20 cellular contexts compared by ENCODE assay signal in genomic region chr11:94067010-94067409, GRCh38. TPM values are rescaled to one million over a fixed set of nuclear protein-coding genes. Genes with fewer than 3 reads are reported as not detected.
"Had no signal": no experiment of that assay in that cellular context is flagged by ENCODE, and none has a peak within 500 bp of the region (broad histone marks: within the 10 kb centered on the region; RNA-seq: fewer than 3 reads in every experiment).

No MANE protein-coding gene starts in this region.

- H3K27ac ChIP-seq: foreskin keratinocyte, lower lobe of right lung, neural progenitor cell, ovary, right lobe of liver, spleen, suprapubic skin, VCaP had no signal

- H2AFZ ChIP-seq: neural progenitor cell had no signal

- H3K4me1 ChIP-seq: lower lobe of right lung, neural progenitor cell, right lobe of liver, spleen, suprapubic skin had no signal

- ATAC-seq: activated CD4-positive, alpha-beta T cell treated with anti-CD3 and anti-CD28 coated beads for 36 hours; foreskin keratinocyte; lower lobe of right lung; right lobe of liver had no signal

- DNase-seq: activated CD4-positive, alpha-beta memory T cell treated with anti-CD3 and anti-CD28 coated beads, Interleukin-2, amount 10 ng/mL, durations not matched to agents 7 days and 5 days; activated CD4-positive, alpha-beta T cell treated with anti-CD3 and anti-CD28 coated beads for 36 hours; activated naive CD4-positive, alpha-beta T cell treated with anti-CD3 and anti-CD28 coated beads, Interleukin-2, amount 50 U/mL, for 16 hours; activated T-cell treated with anti-CD3 and anti-CD28 coated beads, Interleukin-2, amount 50 U/mL, for 24 hours; cortex of kidney; effector CD8-positive, alpha-beta T cell; foreskin keratinocyte; glutamatergic neuron; lower lobe of right lung; midbrain; ovary; right lobe of liver; spleen had no signal

- H3K9me3 ChIP-seq: lower lobe of right lung, ovary, right lobe of liver, spleen, suprapubic skin had no signal

- H3K9ac ChIP-seq: neural progenitor cell had no signal

- H3K36me3 ChIP-seq: lower lobe of right lung, neural progenitor cell, ovary, right lobe of liver, spleen, suprapubic skin had no signal

- H3K27me3 ChIP-seq: foreskin keratinocyte, neural progenitor cell, ovary, right lobe of liver had no signal

- H3K4me2 ChIP-seq: neural progenitor cell had no signal

- H3K4me3 ChIP-seq: lower lobe of right lung, neural progenitor cell, ovary, right lobe of liver, spleen, suprapubic skin had no signal

RNA-seq across cellular contexts. Expression of gene HEPHL1, which starts 45.9 kb away (rescaled TPM):
- total RNA-seq: activated CD4-positive, alpha-beta memory T cell treated with anti-CD3 and anti-CD28 coated beads, Interleukin-2, amount 10 ng/mL, durations not matched to agents 7 days and 5 days; activated CD4-positive, alpha-beta T cell treated with anti-CD3 and anti-CD28 coated beads for 36 hours; epithelial cell of proximal tubule; lower lobe of right lung; myocyte; ovary; pulmonary artery endothelial cell; right lobe of liver; spleen had no signal
- polyA plus RNA-seq: adipose tissue, spleen had no signal
